In the genomic region with DNA sequence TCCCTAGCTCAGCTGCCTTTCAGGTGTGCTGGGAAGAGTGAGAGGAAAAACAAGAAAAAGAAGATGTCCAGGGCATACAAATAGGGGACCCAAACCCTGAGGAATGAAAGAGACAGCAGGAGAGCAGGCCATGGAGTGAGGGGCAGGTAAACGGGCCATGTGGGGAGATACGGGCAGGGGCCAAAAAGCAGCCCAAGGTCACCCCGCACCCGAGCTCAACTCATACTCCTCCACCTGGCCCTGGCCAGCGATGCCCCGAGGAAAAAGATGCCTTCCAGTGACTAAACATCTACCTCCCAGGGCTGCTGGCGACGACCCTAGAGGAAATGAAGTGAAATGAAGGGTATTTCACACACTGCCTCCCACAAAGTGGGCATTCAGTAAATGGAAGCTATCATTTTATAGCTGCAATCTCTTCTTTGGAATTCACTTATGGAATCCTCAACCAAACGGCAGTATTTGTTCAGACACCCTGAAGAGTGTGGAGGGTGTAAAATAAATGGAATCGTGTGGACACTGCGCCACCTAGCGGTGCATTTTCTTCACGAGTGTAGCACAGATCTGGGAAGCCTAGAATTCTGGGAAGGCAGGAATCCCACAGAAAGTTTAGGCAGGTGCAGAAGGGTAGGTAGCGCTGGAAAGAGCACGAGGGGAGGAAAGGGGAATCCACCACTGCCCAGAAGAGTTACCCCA, we compare ENCODE assay signal across 1 cellular context.
TF ChIP-seq lines count a peak whose summit lies in the region.

No MANE protein-coding gene starts in this region.

TF ChIP-seq in GM23338, 12 proteins besides CTCF, POLR2A, EP300 and RAD21 (continued from another document):
- TF ChIP-seq, protein P1, sequence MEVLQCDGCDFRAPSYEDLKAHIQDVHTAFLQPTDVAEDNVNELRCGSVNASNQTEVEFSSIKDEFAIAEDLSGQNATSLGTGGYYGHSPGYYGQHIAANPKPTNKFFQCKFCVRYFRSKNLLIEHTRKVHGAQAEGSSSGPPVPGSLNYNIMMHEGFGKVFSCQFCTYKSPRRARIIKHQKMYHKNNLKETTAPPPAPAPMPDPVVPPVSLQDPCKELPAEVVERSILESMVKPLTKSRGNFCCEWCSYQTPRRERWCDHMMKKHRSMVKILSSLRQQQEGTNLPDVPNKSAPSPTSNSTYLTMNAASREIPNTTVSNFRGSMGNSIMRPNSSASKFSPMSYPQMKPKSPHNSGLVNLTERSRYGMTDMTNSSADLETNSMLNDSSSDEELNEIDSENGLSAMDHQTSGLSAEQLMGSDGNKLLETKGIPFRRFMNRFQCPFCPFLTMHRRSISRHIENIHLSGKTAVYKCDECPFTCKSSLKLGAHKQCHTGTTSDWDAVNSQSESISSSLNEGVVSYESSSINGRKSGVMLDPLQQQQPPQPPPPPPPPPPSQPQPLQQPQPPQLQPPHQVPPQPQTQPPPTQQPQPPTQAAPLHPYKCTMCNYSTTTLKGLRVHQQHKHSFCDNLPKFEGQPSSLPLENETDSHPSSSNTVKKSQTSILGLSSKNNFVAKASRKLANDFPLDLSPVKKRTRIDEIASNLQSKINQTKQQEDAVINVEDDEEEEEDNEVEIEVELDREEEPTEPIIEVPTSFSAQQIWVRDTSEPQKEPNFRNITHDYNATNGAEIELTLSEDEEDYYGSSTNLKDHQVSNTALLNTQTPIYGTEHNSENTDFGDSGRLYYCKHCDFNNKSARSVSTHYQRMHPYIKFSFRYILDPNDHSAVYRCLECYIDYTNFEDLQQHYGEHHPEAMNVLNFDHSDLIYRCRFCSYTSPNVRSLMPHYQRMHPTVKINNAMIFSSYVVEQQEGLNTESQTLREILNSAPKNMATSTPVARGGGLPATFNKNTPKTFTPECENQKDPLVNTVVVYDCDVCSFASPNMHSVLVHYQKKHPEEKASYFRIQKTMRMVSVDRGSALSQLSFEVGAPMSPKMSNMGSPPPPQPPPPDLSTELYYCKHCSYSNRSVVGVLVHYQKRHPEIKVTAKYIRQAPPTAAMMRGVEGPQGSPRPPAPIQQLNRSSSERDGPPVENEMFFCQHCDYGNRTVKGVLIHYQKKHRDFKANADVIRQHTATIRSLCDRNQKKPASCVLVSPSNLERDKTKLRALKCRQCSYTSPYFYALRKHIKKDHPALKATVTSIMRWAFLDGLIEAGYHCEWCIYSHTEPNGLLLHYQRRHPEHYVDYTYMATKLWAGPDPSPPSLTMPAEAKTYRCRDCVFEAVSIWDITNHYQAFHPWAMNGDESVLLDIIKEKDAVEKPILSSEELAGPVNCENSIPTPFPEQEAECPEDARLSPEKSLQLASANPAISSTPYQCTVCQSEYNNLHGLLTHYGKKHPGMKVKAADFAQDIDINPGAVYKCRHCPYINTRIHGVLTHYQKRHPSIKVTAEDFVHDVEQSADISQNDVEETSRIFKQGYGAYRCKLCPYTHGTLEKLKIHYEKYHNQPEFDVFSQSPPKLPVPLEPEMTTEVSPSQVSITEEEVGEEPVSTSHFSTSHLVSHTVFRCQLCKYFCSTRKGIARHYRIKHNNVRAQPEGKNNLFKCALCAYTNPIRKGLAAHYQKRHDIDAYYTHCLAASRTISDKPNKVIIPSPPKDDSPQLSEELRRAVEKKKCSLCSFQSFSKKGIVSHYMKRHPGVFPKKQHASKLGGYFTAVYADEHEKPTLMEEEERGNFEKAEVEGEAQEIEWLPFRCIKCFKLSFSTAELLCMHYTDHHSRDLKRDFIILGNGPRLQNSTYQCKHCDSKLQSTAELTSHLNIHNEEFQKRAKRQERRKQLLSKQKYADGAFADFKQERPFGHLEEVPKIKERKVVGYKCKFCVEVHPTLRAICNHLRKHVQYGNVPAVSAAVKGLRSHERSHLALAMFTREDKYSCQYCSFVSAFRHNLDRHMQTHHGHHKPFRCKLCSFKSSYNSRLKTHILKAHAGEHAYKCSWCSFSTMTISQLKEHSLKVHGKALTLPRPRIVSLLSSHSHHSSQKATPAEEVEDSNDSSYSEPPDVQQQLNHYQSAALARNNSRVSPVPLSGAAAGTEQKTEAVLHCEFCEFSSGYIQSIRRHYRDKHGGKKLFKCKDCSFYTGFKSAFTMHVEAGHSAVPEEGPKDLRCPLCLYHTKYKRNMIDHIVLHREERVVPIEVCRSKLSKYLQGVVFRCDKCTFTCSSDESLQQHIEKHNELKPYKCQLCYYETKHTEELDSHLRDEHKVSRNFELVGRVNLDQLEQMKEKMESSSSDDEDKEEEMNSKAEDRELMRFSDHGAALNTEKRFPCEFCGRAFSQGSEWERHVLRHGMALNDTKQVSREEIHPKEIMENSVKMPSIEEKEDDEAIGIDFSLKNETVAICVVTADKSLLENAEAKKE (CRISPR knock-in tag; IDR thresholded peaks at IDR 0.05) = no peak
- TF ChIP-seq ZNF331 (CRISPR knock-in tag; IDR thresholded peaks at IDR 0.05; ENCODE audit: low read depth) (no peak), EZH2phosphoT487 (IDR thresholded peaks at IDR 0.05; ENCODE audit: unreplicated experiment) (no peak), CREB1 (CRISPR knock-in tag; IDR thresholded peaks at IDR 0.05; ENCODE audit: low read depth) (no peak), ZNF114 (CRISPR knock-in tag; IDR thresholded peaks at IDR 0.05) (no peak), POLR2AphosphoS5 (IDR thresholded peaks at IDR 0.05; ENCODE audit: low read depth) (no peak), EZH2 (IDR thresholded peaks at IDR 0.05; ENCODE audit: low read depth, unreplicated experiment) (no peak), NANOG (IDR thresholded peaks at IDR 0.05; ENCODE audit: borderline replicate concordance) (no peak), STAT1 (IDR thresholded peaks at IDR 0.05; ENCODE audit: unreplicated experiment) (no peak)
- TF ChIP-seq, protein P2, sequence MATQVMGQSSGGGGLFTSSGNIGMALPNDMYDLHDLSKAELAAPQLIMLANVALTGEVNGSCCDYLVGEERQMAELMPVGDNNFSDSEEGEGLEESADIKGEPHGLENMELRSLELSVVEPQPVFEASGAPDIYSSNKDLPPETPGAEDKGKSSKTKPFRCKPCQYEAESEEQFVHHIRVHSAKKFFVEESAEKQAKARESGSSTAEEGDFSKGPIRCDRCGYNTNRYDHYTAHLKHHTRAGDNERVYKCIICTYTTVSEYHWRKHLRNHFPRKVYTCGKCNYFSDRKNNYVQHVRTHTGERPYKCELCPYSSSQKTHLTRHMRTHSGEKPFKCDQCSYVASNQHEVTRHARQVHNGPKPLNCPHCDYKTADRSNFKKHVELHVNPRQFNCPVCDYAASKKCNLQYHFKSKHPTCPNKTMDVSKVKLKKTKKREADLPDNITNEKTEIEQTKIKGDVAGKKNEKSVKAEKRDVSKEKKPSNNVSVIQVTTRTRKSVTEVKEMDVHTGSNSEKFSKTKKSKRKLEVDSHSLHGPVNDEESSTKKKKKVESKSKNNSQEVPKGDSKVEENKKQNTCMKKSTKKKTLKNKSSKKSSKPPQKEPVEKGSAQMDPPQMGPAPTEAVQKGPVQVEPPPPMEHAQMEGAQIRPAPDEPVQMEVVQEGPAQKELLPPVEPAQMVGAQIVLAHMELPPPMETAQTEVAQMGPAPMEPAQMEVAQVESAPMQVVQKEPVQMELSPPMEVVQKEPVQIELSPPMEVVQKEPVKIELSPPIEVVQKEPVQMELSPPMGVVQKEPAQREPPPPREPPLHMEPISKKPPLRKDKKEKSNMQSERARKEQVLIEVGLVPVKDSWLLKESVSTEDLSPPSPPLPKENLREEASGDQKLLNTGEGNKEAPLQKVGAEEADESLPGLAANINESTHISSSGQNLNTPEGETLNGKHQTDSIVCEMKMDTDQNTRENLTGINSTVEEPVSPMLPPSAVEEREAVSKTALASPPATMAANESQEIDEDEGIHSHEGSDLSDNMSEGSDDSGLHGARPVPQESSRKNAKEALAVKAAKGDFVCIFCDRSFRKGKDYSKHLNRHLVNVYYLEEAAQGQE (IDR thresholded peaks at IDR 0.05; ENCODE audit: unreplicated experiment) = no peak
- TF ChIP-seq, protein P3, sequence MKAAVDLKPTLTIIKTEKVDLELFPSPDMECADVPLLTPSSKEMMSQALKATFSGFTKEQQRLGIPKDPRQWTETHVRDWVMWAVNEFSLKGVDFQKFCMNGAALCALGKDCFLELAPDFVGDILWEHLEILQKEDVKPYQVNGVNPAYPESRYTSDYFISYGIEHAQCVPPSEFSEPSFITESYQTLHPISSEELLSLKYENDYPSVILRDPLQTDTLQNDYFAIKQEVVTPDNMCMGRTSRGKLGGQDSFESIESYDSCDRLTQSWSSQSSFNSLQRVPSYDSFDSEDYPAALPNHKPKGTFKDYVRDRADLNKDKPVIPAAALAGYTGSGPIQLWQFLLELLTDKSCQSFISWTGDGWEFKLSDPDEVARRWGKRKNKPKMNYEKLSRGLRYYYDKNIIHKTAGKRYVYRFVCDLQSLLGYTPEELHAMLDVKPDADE (IDR thresholded peaks at IDR 0.05) = no peak
